Comparison of ENCODE assay signal across 26 cellular contexts in the genomic region with DNA sequence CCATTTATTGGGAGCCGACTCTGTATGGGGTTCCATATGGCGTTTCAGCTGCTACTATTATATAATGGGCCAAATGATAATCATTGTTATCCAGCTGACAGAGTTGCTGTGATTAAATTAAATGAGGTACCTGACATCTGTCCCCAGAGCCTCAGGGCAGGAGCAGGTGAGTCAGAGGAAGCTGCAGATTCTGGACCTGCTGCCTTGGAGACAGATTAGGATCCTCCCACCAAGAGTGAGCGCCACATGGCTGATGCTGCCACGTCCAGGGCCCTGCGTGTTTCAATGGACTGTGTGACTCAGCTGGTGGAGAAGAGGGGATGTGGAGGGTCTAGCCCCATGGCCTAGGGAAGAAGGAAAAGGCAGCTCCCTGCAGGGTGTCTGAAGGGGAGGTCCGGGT. TPM values are rescaled to one million over a fixed set of nuclear protein-coding genes. Genes with fewer than 3 reads are reported as not detected.
DNase-seq lines count a peak whose midpoint lies in the region; ATAC-seq, FAIRE-seq and TF ChIP-seq lines count a peak whose summit lies in the region.
"Had no signal": no experiment of that assay in that cellular context is flagged by ENCODE, and none has a peak within 500 bp of the region (broad histone marks: within the 10 kb centered on the region; RNA-seq: fewer than 3 reads in every experiment).

No MANE protein-coding gene starts in this region.

- peak; percentile 6 for DNase-seq in COLO668 (lab: John Stamatoyannopoulos, UW; ENCODE audit: unreplicated experiment)
- DNase-seq in ELR (ENCODE audit: low read depth), result peak; percentile 20
- peak; percentile 35 for DNase-seq in NCI-H2227 (lab: John Stamatoyannopoulos, UW; ENCODE audit: unreplicated experiment)
- peak in 1 of 4 experiments; percentile 6 for DNase-seq in K562 (ENCODE audit: extremely low read depth in 1 of 4, low spot score in 3 of 4)
- no peak for DNase-seq in LoVo (ENCODE audit: low spot score)
- DNase-seq in KG1 (lab: John Stamatoyannopoulos, UW), result no peak
- DNase-seq: activated CD4-positive, alpha-beta T cell treated with anti-CD3 and anti-CD28 coated beads, Interleukin-2, amount 50 U/mL, for 1 hour; activated naive CD4-positive, alpha-beta T cell; activated T-cell treated with anti-CD3 and anti-CD28 coated beads, Interleukin-2, amount 50 U/mL, for 72 hours; Caco-2; cerebellar nuclear complex; HCEC 1CT; left ventricle myocardium superior; naive B cell; NCI-H2107; NCI-H526; nucleus accumbens; psoas muscle; sigmoid colon; stimulated activated CD4-positive, alpha-beta T cell treated with anti-CD3 and anti-CD28 coated beads, Interleukin-4, amount 100 ng/mL, for 4 hours; substantia nigra; upper lobe of left lung had no signal

- intact Hi-C loops in K562 (cut with micrococcal nuclease), result no loop called here

- FAIRE-seq in K562 (lab: Jason Lieb, UNC), result no peak
- FAIRE-seq: GM12891 had no signal

- ATAC-seq in K562 (no peak), HG02885 (IDR thresholded peaks at IDR 0.05; ENCODE audit: poor library complexity, unreplicated experiment) (no peak)
- ATAC-seq: activated T-cell treated with anti-CD3 and anti-CD28 coated beads, Interleukin-2, amount 50 U/mL, for 72 hours; left ventricle myocardium superior; psoas muscle; stimulated activated memory B cell treated with anti-CD40 and anti-IgM and Interleukin-4, amounts not matched to agents 10 μg/mL and 1 μg/mL and 100 μg/mL, for 72 hours had no signal

- POLR2A ChIA-PET in K562 (lab: Yijun Ruan, JAX), result interaction anchor here (0.6 kb wide), 1 partner anchor 247 kb away, joined by 3 read pairs; no protein-coding TSS in a partner anchor

- H3K9me3 ChIP-seq in K562 (replicated peaks; ENCODE audit: control insufficient read depth, insufficient read depth, low read depth, low read length), result no peaks in the 10 kb centered on the region
- H3K9me3 ChIP-seq: Caco-2, psoas muscle, sigmoid colon, upper lobe of left lung had no signal

- peaks cover 12 to 27% of the 10 kb centered on the region in 2 experiments; a peak in 4 of 5 replicates for H3K4me1 ChIP-seq in K562 (replicated peaks in 1 of 2; ENCODE audit: control insufficient read depth in 2 of 2, insufficient read depth in 2 of 2, low read length in 2 of 2)
- H3K4me1 ChIP-seq: BLaER1 treated with 17β-estradiol and CSF1 and Interleukin-3, amounts not matched to agents 10 nM and 100 nM; Caco-2; psoas muscle; sigmoid colon; upper lobe of left lung had no signal

- H2AFZ ChIP-seq in K562 (ENCODE audit: low read depth, low read length), result no peak overlapping the region

- 55% methylated on average over 3 of the region's 6 CpGs for WGBS in K562 (ENCODE audit: insufficient coverage, low coverage, missing lambda C conversion rate)

- TF ChIP-seq RAD21 in K562 (CRISPR knock-in tag; conservative IDR thresholded peaks at IDR 0.05 in 1 of 2, IDR thresholded peaks at IDR 0.05 in 1 of 2), result no peak

- H3K27me3 ChIP-seq in K562 (ENCODE audit: control insufficient read depth in 2 of 2, insufficient read depth in 2 of 2, low read length in 2 of 2), result no peaks in the 10 kb centered on the region
- H3K27me3 ChIP-seq: sigmoid colon, upper lobe of left lung had no signal

- CTCF ChIA-PET in K562 (lab: Yijun Ruan, JAX; ENCODE audit: low intra/inter-chr PET ratio), result no interaction called here

- H3K27ac ChIP-seq in K562 (ENCODE audit: extremely low read depth, low read depth, low read length), result no peak overlapping the region
- H3K27ac ChIP-seq: BLaER1 treated with 17β-estradiol and CSF1 and Interleukin-3, amounts not matched to agents 10 nM and 100 nM; psoas muscle; sigmoid colon; upper lobe of left lung had no signal

- H3K9me1 ChIP-seq in K562 (ENCODE audit: control insufficient read depth, insufficient read depth, low read length), result no peaks in the 10 kb centered on the region

- no peak for TF ChIP-seq POLR2A in K562 (conservative IDR thresholded peaks at IDR 0.05)

- no peak for TF ChIP-seq EP300 in K562 (IDR thresholded peaks at IDR 0.05; ENCODE audit: low read length)

- H4K20me1 ChIP-seq in K562 (replicated peaks; ENCODE audit: control insufficient read depth, insufficient read depth, low read length), result no peaks in the 10 kb centered on the region
- H4K20me1 ChIP-seq: BLaER1 treated with 17β-estradiol and CSF1 and Interleukin-3, amounts not matched to agents 10 nM and 100 nM had no signal

- H3K9ac ChIP-seq in K562 (ENCODE audit: insufficient read depth in 1 of 2, low read depth in 2 of 2, low read length in 2 of 2), result no peak overlapping the region
- H3K9ac ChIP-seq: BLaER1 treated with 17β-estradiol and CSF1 and Interleukin-3, amounts not matched to agents 10 nM and 100 nM had no signal

- no peaks in the 10 kb centered on the region for H3K79me2 ChIP-seq in K562 (ENCODE audit: control insufficient read depth, insufficient read depth, low read length)

- H3K4me3 ChIP-seq in K562, result no peak overlapping the region
- H3K4me3 ChIP-seq: BLaER1 treated with 17β-estradiol and CSF1 and Interleukin-3, amounts not matched to agents 10 nM and 100 nM; psoas muscle; sigmoid colon; upper lobe of left lung had no signal

- no peaks in the 10 kb centered on the region; the same call in 2 of the 3 replicates for H3K36me3 ChIP-seq in K562 (ENCODE audit: control insufficient read depth, insufficient read depth, low read length)
- H3K36me3 ChIP-seq: BLaER1 treated with 17β-estradiol and CSF1 and Interleukin-3, amounts not matched to agents 10 nM and 100 nM; sigmoid colon; upper lobe of left lung had no signal

- BruUV-seq in K562 (replicated peaks; lab: Mats Ljungman, UMichigan), result no TSS peak

- no peak overlapping the region for H3K4me2 ChIP-seq in K562 (ENCODE audit: insufficient read depth, low read length)
- H3K4me2 ChIP-seq: BLaER1 treated with 17β-estradiol and CSF1 and Interleukin-3, amounts not matched to agents 10 nM and 100 nM had no signal

- in situ Hi-C loops in K562 (cut with MboI), result no loop called here

- no peak for TF ChIP-seq CTCF in K562 (IDR thresholded peaks at IDR 0.05 in 2 of 3, conservative IDR thresholded peaks at IDR 0.05 in 1 of 3; ENCODE audit: insufficient read depth in 2 of 3, low read depth in 1 of 3, low read length in 3 of 3)

RNA-seq across cellular contexts. Expression of a gene that starts 28.3 kb away (rescaled TPM):
- total RNA-seq in K562 (2011; cell fraction: chromatin; rRNA removed; ENCODE audit: low replicate concordance), result 67.5 and 87.0 TPM in 2 replicates
- 91.2 and 94.6 TPM in 2 replicates for total RNA-seq in K562 (2011; cell fraction: nucleolus; rRNA removed)
- 97.3 and 117 TPM in 2 replicates for total RNA-seq in K562 (2011; cell fraction: nucleoplasm; rRNA removed)
- total RNA-seq in K562 (2014; rRNA removed) (201 and 206 TPM in 2 replicates), K562 (2014; rRNA removed; fragmentation: Illumina TruSeq; extraction: Trizol) (199 and 204 TPM in 2 replicates), K562 (2015; rRNA removed; fragmentation: Illumina TruSeq; extraction: Trizol) (184 and 206 TPM in 2 replicates), K562 (2021) (181 and 185 TPM in 2 replicates)
- polyA plus RNA-seq in K562 (2011; rRNA removed) (260 and 275 TPM in 2 replicates), K562 (2014; fragmentation: Illumina TruSeq; extraction: Trizol) (279 and 300 TPM in 2 replicates), K562 (2014; fragmentation: Nextera tagmentation; extraction: Ambion mirVana) (100 to 1,000 TPM; 141 to 167 TPM), K562 (2014; rRNA removed) (265 and 285 TPM in 2 replicates)
- 259 and 265 TPM in 2 replicates for polyA plus RNA-seq in K562 (2011; cell fraction: cytosol; rRNA removed)
- polyA plus RNA-seq in K562 (2011; cell fraction: nucleus; rRNA removed), result 182 and 231 TPM in 2 replicates
- 283 and 337 TPM in 2 replicates for polyA plus RNA-seq in K562 (2012)
- 74.0 and 75.4 TPM in 2 replicates for polyA minus RNA-seq in K562 (2011; rRNA and poly(A)+ RNA removed)
- 52.3 and 53.6 TPM in 2 replicates for polyA minus RNA-seq in K562 (2011; cell fraction: cytosol; rRNA and poly(A)+ RNA removed)
- 46.6 and 75.3 TPM in 2 replicates for polyA minus RNA-seq in K562 (2011; cell fraction: nucleus; rRNA and poly(A)+ RNA removed)

RNA-seq across cellular contexts. Expression of a gene that starts 36.9 kb away (rescaled TPM):
- 32.0 and 32.5 TPM in 2 replicates for total RNA-seq in K562 (2011; cell fraction: chromatin; rRNA removed; ENCODE audit: low replicate concordance)
- 20.1 and 21.2 TPM in 2 replicates for total RNA-seq in K562 (2011; cell fraction: nucleolus; rRNA removed)
- 32.9 and 71.1 TPM in 2 replicates for total RNA-seq in K562 (2011; cell fraction: nucleoplasm; rRNA removed)
- total RNA-seq in K562 (2014; rRNA removed) (37.8 and 47.8 TPM in 2 replicates), K562 (2014; rRNA removed; fragmentation: Illumina TruSeq; extraction: Trizol) (23.6 and 24.5 TPM in 2 replicates), K562 (2015; rRNA removed; fragmentation: Illumina TruSeq; extraction: Trizol) (21.2 and 21.6 TPM in 2 replicates), K562 (2021) (62.5 and 74.9 TPM in 2 replicates)
- polyA plus RNA-seq in K562 (2011; rRNA removed) (26.5 and 29.5 TPM in 2 replicates), K562 (2014; fragmentation: Illumina TruSeq; extraction: Trizol) (49.6 and 65.2 TPM in 2 replicates), K562 (2014; fragmentation: Nextera tagmentation; extraction: Ambion mirVana) (1 to 10 TPM; 4.4 to 4.6 TPM), K562 (2014; rRNA removed) (30.0 and 30.1 TPM in 2 replicates)
- polyA plus RNA-seq in K562 (2011; cell fraction: cytosol; rRNA removed), result 36.1 and 65.1 TPM in 2 replicates
- polyA plus RNA-seq in K562 (2011; cell fraction: nucleus; rRNA removed), result 31.3 and 44.0 TPM in 2 replicates
- 40.7 and 46.4 TPM in 2 replicates for polyA plus RNA-seq in K562 (2012)
- polyA minus RNA-seq in K562 (2011; rRNA and poly(A)+ RNA removed), result 17.1 and 17.8 TPM in 2 replicates
- polyA minus RNA-seq in K562 (2011; cell fraction: cytosol; rRNA and poly(A)+ RNA removed), result 26.9 and 30.2 TPM in 2 replicates
- 9.4 and 10.1 TPM in 2 replicates for polyA minus RNA-seq in K562 (2011; cell fraction: nucleus; rRNA and poly(A)+ RNA removed)

RNA-seq across cellular contexts. Expression of a gene that starts 57.5 kb away (rescaled TPM):
- total RNA-seq in K562 (2011; cell fraction: chromatin; rRNA removed; ENCODE audit: low replicate concordance), result 0.92 and 1.3 TPM in 2 replicates
- 0.53 and 0.67 TPM in 2 replicates for total RNA-seq in K562 (2011; cell fraction: nucleolus; rRNA removed)
- total RNA-seq in K562 (2011; cell fraction: nucleoplasm; rRNA removed), result 1.1 and 1.2 TPM in 2 replicates
- total RNA-seq in K562 (2014; rRNA removed) (0.41 and 2.1 TPM in 2 replicates), K562 (2014; rRNA removed; fragmentation: Illumina TruSeq; extraction: Trizol) (0.26 and 0.55 TPM in 2 replicates), K562 (2015; rRNA removed; fragmentation: Illumina TruSeq; extraction: Trizol) (1.1 and 1.5 TPM in 2 replicates), K562 (2021) (0.89 and 2.0 TPM in 2 replicates)
- polyA plus RNA-seq in K562 (2011; rRNA removed) (0.28 and 0.93 TPM in 2 replicates), K562 (2014; fragmentation: Illumina TruSeq; extraction: Trizol) (0.79 and 1.2 TPM in 2 replicates), K562 (2014; fragmentation: Nextera tagmentation; extraction: Ambion mirVana) (under 1 TPM; 0.18 to 0.28 TPM), K562 (2014; rRNA removed) (1.2 and 2.0 TPM in 2 replicates)
- 0.72 and 0.88 TPM in 2 replicates for polyA plus RNA-seq in K562 (2011; cell fraction: cytosol; rRNA removed)
- polyA plus RNA-seq in K562 (2011; cell fraction: nucleus; rRNA removed), result 0.68 and 0.97 TPM in 2 replicates
- polyA plus RNA-seq in K562 (2012), result 2.0 and 5.5 TPM in 2 replicates
- polyA minus RNA-seq in K562 (2011; rRNA and poly(A)+ RNA removed), result 0.07 and 0.09 TPM in 2 replicates
- polyA minus RNA-seq in K562 (2011; cell fraction: cytosol; rRNA and poly(A)+ RNA removed), result 0.48 TPM in 1 of 2 replicates, not detected in the other
- polyA minus RNA-seq in K562 (2011; cell fraction: nucleus; rRNA and poly(A)+ RNA removed), result 0.27 and 0.56 TPM in 2 replicates

Comparison
In these comparisons a context has a peak if more than half of its experiments do, and no peak if none do; other contexts are left out.
1. DNase-seq: peak in COLO668 (single experiment), ELR (single experiment) and NCI-H2227 (single experiment); none in LoVo (single experiment) and KG1 (single experiment).